8 cellular contexts compared by ENCODE assay signal in genomic region chr12:14258468-14258947, GRCh38.
DNase-seq lines count a peak whose midpoint lies in the region; ATAC-seq and TF ChIP-seq lines count a peak whose summit lies in the region.
"Had no signal": no experiment of that assay in that cellular context is flagged by ENCODE, and none has a peak within 500 bp of the region (broad histone marks: within the 10 kb centered on the region; RNA-seq: fewer than 3 reads in every experiment).

No MANE protein-coding gene starts in this region.

- H3K27ac Mint-ChIP-seq in immature natural killer cell, result peak overlapping the region; percentile 93 to 99 (median 98)

- peak overlapping the region; percentile 82 for H3K27ac ChIP-seq in HCT116 (ENCODE audit: low read depth, low read length)
- peak overlapping the region; percentile 64 to 93 (median 87) for H3K27ac ChIP-seq in spleen

- H3K36me3 ChIP-seq in HCT116 (ENCODE audit: control insufficient read depth in 1 of 2, insufficient read depth in 2 of 2, low read length in 2 of 2) (no peaks in the 10 kb centered on the region; a peak in 1 of 4 replicates), spleen (no peaks in the 10 kb centered on the region)

- H3K4me3 ChIP-seq in HCT116 (replicated peaks in 1 of 2; ENCODE audit: low read depth in 1 of 2, low read length in 2 of 2) (peak overlapping the region in 1 of 2 experiments; percentile 37; a peak in 2 of 4 replicates), spleen (peak overlapping the region in 1 of 8 donors; percentile 44)

- peaks cover 0 to 5% (median 0%) of the 10 kb centered on the region in 6 donors for H3K9me3 Mint-ChIP-seq in immature natural killer cell

- TF ChIP-seq CTCF in HCT116 (IDR thresholded peaks at IDR 0.05 in 2 of 3, conservative IDR thresholded peaks at IDR 0.05 in 1 of 3; ENCODE audit: borderline replicate concordance in 1 of 3, insufficient read depth in 1 of 3, low read depth in 2 of 3, low read length in 2 of 3) (no peak), spleen (IDR thresholded peaks at IDR 0.05 in 8 of 11, conservative IDR thresholded peaks at IDR 0.05 in 3 of 11) (no peak)

- peaks cover 0 to 3% (median 0%) of the 10 kb centered on the region in 3 donors for H3K36me3 Mint-ChIP-seq in immature natural killer cell

- H3K4me3 Mint-ChIP-seq in immature natural killer cell, result peak overlapping the region; percentile 83 to 92 (median 86)

- no peaks in the 10 kb centered on the region for H4K20me1 ChIP-seq in HCT116 (ENCODE audit: insufficient read depth)

- no peaks in the 10 kb centered on the region for H3K9me2 ChIP-seq in HCT116 (ENCODE audit: insufficient read depth)

- BruUV-seq in HCT116 (replicated peaks; lab: Mats Ljungman, UMichigan), result no TSS peak

- peak overlapping the region; percentile 31 for H2AFZ ChIP-seq in HCT116 (ENCODE audit: low read depth, low read length, poor library complexity, severe bottlenecking)

- H3K4me1 ChIP-seq in HCT116 (ENCODE audit: control insufficient read depth in 1 of 2, insufficient read depth in 2 of 2, low read length in 2 of 2), result peaks cover 44 to 58% of the 10 kb centered on the region in 2 experiments
- peaks cover 22 to 82% (median 56%) of the 10 kb centered on the region in 6 donors for H3K4me1 ChIP-seq in spleen

- POLR2A ChIA-PET in HCT116 (lab: Charles Lee), result interaction anchor here (0.7 to 1.3 kb wide), 5 partner anchors 107 to 136 kb away, joined by 3 to 17 read pairs (median 7); partner anchors contain the start of gene ATF7IP

- H3K27me3 ChIP-seq in HCT116 (ENCODE audit: insufficient read depth, low read length) (no peaks in the 10 kb centered on the region), spleen (replicated peaks in 1 of 7) (no peaks in the 10 kb centered on the region)

- peaks cover 0 to 9% (median 7%) of the 10 kb centered on the region in 3 donors for H3K27me3 Mint-ChIP-seq in immature natural killer cell (ENCODE audit: low read depth in 3 of 3)

- peak; percentile 2; the same call in 1 of the 2 replicates for ATAC-seq in HCT116
- ATAC-seq in HG03469 (IDR thresholded peaks at IDR 0.05; ENCODE audit: unreplicated experiment), result no peak
- no peak for ATAC-seq in HG03039 (IDR thresholded peaks at IDR 0.05; ENCODE audit: unreplicated experiment)

- H3K9me3 ChIP-seq in HCT116 (ENCODE audit: control insufficient read depth in 1 of 2, insufficient read depth in 1 of 2, low read depth in 1 of 2, low read length in 2 of 2) (peaks cover 0 to 6% of the 10 kb centered on the region in 2 experiments; a peak in 1 of 4 replicates), spleen (peaks cover 0 to 24% (median 10%) of the 10 kb centered on the region in 8 donors)

- RAD21 ChIA-PET in HCT116 (lab: Charles Lee; ENCODE audit: low non-redundant PET in 1 of 2, low total read pairs in 2 of 2, uncharacterized antibody in 2 of 2, unreplicated experiment in 2 of 2), result no interaction called here

- TF ChIP-seq RAD21 in HCT116 (IDR thresholded peaks at IDR 0.05; ENCODE audit: low read depth), result no peak

- 83 to 95% (median 91%) methylated on average over 4 of the region's 4 CpGs for WGBS in spleen, 5 donors

- peak overlapping the region; percentile 66 for H3K4me2 ChIP-seq in HCT116 (ENCODE audit: low read length)

- intact Hi-C loops in HCT116 (cut with micrococcal nuclease), result no loop called here
- intact Hi-C loops in spleen (cut with DNase I; ENCODE audit: low total_unique reads), result no loop called here

- no peaks in the 10 kb centered on the region for H3K79me2 ChIP-seq in HCT116 (ENCODE audit: insufficient read depth, low read length)

- peak overlapping the region; percentile 15; the same call in 1 of the 2 replicates for H3K9ac ChIP-seq in HCT116 (ENCODE audit: low read length)

- TF ChIP-seq POLR2A in HCT116 (IDR thresholded peaks at IDR 0.05; ENCODE audit: borderline replicate concordance, extremely low read depth, insufficient read depth, insufficient read length) (peak; percentile 27), spleen (IDR thresholded peaks at IDR 0.05) (no peak)

- DNase-seq in HCT116 (ENCODE audit: low read depth, low spot score), result no peak
- peak; percentile 43 for DNase-seq in UCSD-AML1 (lab: John Stamatoyannopoulos, UW; ENCODE audit: unreplicated experiment)
- no peak for DNase-seq in immature natural killer cell
- DNase-seq in spleen, result no peak
- DNase-seq in activated CD4-positive, CD25-positive, alpha-beta regulatory T cell treated with anti-CD3 and anti-CD28 coated beads, Interleukin-2, amount 50 U/mL, for 72 hours, result no peak
- DNase-seq: SIG-M5 had no signal

- peaks cover 57 to 59% of the 10 kb centered on the region in 2 donors for H3K4me1 Mint-ChIP-seq in immature natural killer cell

- CTCF ChIA-PET in HCT116 (lab: Charles Lee), result interaction anchor here (0.9 to 1.3 kb wide), 2 partner anchors 107 to 118 kb away, joined by 3 to 6 read pairs; partner anchors contain the start of gene ATF7IP

TF ChIP-seq in HCT116, 20 proteins besides CTCF, POLR2A, EP300 and RAD21:
- TF ChIP-seq EZH2 (IDR thresholded peaks at IDR 0.05), result no peak
- TF ChIP-seq REST (IDR thresholded peaks at IDR 0.05; ENCODE audit: low read depth), result no peak
- TF ChIP-seq CBX3 (IDR thresholded peaks at IDR 0.05; ENCODE audit: low read depth), result no peak
- no peak for TF ChIP-seq SRF (IDR thresholded peaks at IDR 0.05; ENCODE audit: low read depth)
- no peak for TF ChIP-seq EGR1 (IDR thresholded peaks at IDR 0.05; ENCODE audit: low read depth)
- TF ChIP-seq MAX (IDR thresholded peaks at IDR 0.05), result no peak
- TF ChIP-seq ELF1 (IDR thresholded peaks at IDR 0.05; ENCODE audit: borderline replicate concordance, low read depth), result no peak
- TF ChIP-seq CEBPB (IDR thresholded peaks at IDR 0.05; ENCODE audit: low read depth), result no peak
TF ChIP-seq in HCT116: peak in this region for 0.
